In the genomic region with DNA sequence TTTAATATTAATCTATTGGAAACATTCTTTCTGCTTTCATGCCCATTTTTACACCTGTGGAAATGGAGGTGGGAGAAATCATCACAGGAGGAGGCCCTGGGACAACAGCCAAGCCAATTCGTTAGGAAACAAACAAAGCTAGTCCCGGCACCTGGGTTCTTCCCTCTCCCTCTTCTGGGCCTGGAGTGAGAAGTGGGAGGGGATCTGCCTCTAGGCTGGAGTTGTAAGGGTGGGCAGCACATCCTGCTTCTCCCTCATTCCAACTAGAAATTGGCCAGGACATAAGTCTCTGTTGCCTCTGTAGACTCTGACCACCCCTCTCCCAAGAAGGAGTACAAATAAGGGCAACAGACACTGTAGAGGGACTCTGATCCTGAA, we compare ENCODE assay signal across 2 cellular contexts.
TF ChIP-seq lines count a peak whose summit lies in the region.

No MANE protein-coding gene starts in this region.

TF ChIP-seq in HepG2, 621 proteins besides CTCF, POLR2A, EP300 and RAD21:
- no peak for TF ChIP-seq ZFX (CRISPR knock-in tag; IDR thresholded peaks at IDR 0.05; ENCODE audit: low read depth)
- no peak for TF ChIP-seq HHEX (CRISPR knock-in tag; IDR thresholded peaks at IDR 0.05)
- TF ChIP-seq ZNF607 (CRISPR knock-in tag; IDR thresholded peaks at IDR 0.05; ENCODE audit: borderline replicate concordance): no peak
- TF ChIP-seq, protein P1, sequence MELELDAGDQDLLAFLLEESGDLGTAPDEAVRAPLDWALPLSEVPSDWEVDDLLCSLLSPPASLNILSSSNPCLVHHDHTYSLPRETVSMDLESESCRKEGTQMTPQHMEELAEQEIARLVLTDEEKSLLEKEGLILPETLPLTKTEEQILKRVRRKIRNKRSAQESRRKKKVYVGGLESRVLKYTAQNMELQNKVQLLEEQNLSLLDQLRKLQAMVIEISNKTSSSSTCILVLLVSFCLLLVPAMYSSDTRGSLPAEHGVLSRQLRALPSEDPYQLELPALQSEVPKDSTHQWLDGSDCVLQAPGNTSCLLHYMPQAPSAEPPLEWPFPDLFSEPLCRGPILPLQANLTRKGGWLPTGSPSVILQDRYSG (CRISPR knock-in tag; IDR thresholded peaks at IDR 0.05): no peak
- no peak for TF ChIP-seq KLF13 (CRISPR knock-in tag; IDR thresholded peaks at IDR 0.05)
- no peak for TF ChIP-seq NCOA5 (CRISPR knock-in tag; IDR thresholded peaks at IDR 0.05)

TF ChIP-seq in K562, 482 proteins besides CTCF, POLR2A, EP300 and RAD21:
- no peak for TF ChIP-seq HLTF (IDR thresholded peaks at IDR 0.05)
- TF ChIP-seq POLR2G (IDR thresholded peaks at IDR 0.05; ENCODE audit: low read depth, low read length): no peak
- TF ChIP-seq, protein P2, sequence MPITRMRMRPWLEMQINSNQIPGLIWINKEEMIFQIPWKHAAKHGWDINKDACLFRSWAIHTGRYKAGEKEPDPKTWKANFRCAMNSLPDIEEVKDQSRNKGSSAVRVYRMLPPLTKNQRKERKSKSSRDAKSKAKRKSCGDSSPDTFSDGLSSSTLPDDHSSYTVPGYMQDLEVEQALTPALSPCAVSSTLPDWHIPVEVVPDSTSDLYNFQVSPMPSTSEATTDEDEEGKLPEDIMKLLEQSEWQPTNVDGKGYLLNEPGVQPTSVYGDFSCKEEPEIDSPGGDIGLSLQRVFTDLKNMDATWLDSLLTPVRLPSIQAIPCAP (CRISPR knock-in tag; IDR thresholded peaks at IDR 0.05; ENCODE audit: borderline replicate concordance): no peak
- TF ChIP-seq KLF16 (IDR thresholded peaks at IDR 0.05): no peak
- TF ChIP-seq, protein P3, sequence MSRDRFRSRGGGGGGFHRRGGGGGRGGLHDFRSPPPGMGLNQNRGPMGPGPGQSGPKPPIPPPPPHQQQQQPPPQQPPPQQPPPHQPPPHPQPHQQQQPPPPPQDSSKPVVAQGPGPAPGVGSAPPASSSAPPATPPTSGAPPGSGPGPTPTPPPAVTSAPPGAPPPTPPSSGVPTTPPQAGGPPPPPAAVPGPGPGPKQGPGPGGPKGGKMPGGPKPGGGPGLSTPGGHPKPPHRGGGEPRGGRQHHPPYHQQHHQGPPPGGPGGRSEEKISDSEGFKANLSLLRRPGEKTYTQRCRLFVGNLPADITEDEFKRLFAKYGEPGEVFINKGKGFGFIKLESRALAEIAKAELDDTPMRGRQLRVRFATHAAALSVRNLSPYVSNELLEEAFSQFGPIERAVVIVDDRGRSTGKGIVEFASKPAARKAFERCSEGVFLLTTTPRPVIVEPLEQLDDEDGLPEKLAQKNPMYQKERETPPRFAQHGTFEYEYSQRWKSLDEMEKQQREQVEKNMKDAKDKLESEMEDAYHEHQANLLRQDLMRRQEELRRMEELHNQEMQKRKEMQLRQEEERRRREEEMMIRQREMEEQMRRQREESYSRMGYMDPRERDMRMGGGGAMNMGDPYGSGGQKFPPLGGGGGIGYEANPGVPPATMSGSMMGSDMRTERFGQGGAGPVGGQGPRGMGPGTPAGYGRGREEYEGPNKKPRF (IDR thresholded peaks at IDR 0.05; ENCODE audit: low read depth, low read length): no peak
- TF ChIP-seq ZFPM2 (CRISPR knock-in tag; IDR thresholded peaks at IDR 0.05): no peak
- TF ChIP-seq TRIM24 (IDR thresholded peaks at IDR 0.05): no peak
- no peak for TF ChIP-seq GABPB1 (CRISPR knock-in tag; IDR thresholded peaks at IDR 0.05)
- TF ChIP-seq ZC3H4 (CRISPR knock-in tag; IDR thresholded peaks at IDR 0.05; ENCODE audit: borderline replicate concordance): no peak
